In the genomic region with DNA sequence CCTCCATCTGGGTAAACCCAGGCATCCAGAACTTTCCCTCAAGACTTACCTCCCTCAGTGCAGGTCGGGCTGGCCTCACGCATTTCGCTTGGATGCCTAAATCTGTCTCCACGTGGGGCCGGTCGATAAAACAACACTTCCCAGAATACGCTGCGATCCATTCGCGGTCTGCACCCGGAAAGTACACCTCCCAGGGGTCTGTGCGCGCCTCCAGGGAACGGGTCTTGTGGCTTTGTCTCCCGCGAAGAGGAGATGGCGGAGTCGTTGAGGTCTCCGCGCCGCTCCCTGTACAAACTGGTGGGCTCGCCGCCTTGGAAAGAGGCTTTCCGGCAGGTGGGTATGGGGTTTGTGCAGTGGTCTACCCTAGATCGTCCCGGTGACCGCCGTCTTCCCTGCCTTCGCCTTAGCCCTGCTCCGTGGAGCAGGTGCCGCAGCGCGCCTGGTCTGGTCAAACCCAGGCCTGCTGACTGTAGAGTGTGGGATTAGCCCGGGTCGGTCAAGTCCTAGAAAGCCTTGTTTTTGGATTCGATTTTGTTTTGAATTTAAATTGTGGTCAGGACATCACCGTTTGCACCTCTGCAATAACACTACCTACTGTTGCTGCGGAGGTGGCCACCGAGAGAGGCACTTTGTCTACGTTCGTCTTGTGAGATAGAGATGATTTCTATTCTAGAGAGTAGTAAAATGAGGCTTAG, we compare ENCODE assay signal across 1 cellular context.
A peak's percentile ranks its signal among the peaks of the same experiment; 100 is the strongest.
TF ChIP-seq lines count a peak whose summit lies in the region.

A gene with protein sequence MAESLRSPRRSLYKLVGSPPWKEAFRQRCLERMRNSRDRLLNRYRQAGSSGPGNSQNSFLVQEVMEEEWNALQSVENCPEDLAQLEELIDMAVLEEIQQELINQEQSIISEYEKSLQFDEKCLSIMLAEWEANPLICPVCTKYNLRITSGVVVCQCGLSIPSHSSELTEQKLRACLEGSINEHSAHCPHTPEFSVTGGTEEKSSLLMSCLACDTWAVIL (plus strand): TSS at position 224 of the 695 bp plus-strand sequence. CDS start 29 bp downstream, at position 253.

TF ChIP-seq in K562, 482 proteins besides CTCF, POLR2A, EP300 and RAD21 (continued from another document and continues in another):
- TF ChIP-seq, protein P1, sequence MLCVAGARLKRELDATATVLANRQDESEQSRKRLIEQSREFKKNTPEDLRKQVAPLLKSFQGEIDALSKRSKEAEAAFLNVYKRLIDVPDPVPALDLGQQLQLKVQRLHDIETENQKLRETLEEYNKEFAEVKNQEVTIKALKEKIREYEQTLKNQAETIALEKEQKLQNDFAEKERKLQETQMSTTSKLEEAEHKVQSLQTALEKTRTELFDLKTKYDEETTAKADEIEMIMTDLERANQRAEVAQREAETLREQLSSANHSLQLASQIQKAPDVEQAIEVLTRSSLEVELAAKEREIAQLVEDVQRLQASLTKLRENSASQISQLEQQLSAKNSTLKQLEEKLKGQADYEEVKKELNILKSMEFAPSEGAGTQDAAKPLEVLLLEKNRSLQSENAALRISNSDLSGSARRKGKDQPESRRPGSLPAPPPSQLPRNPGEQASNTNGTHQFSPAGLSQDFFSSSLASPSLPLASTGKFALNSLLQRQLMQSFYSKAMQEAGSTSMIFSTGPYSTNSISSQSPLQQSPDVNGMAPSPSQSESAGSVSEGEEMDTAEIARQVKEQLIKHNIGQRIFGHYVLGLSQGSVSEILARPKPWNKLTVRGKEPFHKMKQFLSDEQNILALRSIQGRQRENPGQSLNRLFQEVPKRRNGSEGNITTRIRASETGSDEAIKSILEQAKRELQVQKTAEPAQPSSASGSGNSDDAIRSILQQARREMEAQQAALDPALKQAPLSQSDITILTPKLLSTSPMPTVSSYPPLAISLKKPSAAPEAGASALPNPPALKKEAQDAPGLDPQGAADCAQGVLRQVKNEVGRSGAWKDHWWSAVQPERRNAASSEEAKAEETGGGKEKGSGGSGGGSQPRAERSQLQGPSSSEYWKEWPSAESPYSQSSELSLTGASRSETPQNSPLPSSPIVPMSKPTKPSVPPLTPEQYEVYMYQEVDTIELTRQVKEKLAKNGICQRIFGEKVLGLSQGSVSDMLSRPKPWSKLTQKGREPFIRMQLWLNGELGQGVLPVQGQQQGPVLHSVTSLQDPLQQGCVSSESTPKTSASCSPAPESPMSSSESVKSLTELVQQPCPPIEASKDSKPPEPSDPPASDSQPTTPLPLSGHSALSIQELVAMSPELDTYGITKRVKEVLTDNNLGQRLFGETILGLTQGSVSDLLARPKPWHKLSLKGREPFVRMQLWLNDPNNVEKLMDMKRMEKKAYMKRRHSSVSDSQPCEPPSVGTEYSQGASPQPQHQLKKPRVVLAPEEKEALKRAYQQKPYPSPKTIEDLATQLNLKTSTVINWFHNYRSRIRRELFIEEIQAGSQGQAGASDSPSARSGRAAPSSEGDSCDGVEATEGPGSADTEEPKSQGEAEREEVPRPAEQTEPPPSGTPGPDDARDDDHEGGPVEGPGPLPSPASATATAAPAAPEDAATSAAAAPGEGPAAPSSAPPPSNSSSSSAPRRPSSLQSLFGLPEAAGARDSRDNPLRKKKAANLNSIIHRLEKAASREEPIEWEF (CRISPR knock-in tag; IDR thresholded peaks at IDR 0.05): no peak
- no peak for TF ChIP-seq KLF6 (CRISPR knock-in tag; IDR thresholded peaks at IDR 0.05; ENCODE audit: borderline replicate concordance)
- TF ChIP-seq ZC3H11A (IDR thresholded peaks at IDR 0.05; ENCODE audit: low read depth, low read length): no peak
- 0 out of 2 replicates have a peak, but pooled peaks have one; percentile 16 for TF ChIP-seq POLR2H (tag; IDR thresholded peaks at IDR 0.05; ENCODE audit: low read depth)
- no peak for TF ChIP-seq LARP7 (IDR thresholded peaks at IDR 0.05)
- no peak for TF ChIP-seq ZFP30 (CRISPR knock-in tag; IDR thresholded peaks at IDR 0.05; ENCODE audit: borderline replicate concordance)
- no peak for TF ChIP-seq KLF16 (IDR thresholded peaks at IDR 0.05)
- no peak for TF ChIP-seq ETV5 (CRISPR knock-in tag; IDR thresholded peaks at IDR 0.05; ENCODE audit: low read depth)
- TF ChIP-seq U2AF1 (optimal IDR thresholded peaks at IDR 0.05; ENCODE audit: low read depth, low read length): no peak
- TF ChIP-seq, protein P2, sequence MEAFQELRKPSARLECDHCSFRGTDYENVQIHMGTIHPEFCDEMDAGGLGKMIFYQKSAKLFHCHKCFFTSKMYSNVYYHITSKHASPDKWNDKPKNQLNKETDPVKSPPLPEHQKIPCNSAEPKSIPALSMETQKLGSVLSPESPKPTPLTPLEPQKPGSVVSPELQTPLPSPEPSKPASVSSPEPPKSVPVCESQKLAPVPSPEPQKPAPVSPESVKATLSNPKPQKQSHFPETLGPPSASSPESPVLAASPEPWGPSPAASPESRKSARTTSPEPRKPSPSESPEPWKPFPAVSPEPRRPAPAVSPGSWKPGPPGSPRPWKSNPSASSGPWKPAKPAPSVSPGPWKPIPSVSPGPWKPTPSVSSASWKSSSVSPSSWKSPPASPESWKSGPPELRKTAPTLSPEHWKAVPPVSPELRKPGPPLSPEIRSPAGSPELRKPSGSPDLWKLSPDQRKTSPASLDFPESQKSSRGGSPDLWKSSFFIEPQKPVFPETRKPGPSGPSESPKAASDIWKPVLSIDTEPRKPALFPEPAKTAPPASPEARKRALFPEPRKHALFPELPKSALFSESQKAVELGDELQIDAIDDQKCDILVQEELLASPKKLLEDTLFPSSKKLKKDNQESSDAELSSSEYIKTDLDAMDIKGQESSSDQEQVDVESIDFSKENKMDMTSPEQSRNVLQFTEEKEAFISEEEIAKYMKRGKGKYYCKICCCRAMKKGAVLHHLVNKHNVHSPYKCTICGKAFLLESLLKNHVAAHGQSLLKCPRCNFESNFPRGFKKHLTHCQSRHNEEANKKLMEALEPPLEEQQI (IDR thresholded peaks at IDR 0.05): no peak
- no peak for TF ChIP-seq ATF1 (CRISPR knock-in tag; IDR thresholded peaks at IDR 0.05)
- peak; percentile 70; the same call in 1 of the 2 replicates for TF ChIP-seq ATF1 (tag; IDR thresholded peaks at IDR 0.05)
- no peak for TF ChIP-seq ID3 (CRISPR knock-in tag; IDR thresholded peaks at IDR 0.05)
- TF ChIP-seq ID3 (tag; IDR thresholded peaks at IDR 0.05): no peak
- TF ChIP-seq, protein P3, sequence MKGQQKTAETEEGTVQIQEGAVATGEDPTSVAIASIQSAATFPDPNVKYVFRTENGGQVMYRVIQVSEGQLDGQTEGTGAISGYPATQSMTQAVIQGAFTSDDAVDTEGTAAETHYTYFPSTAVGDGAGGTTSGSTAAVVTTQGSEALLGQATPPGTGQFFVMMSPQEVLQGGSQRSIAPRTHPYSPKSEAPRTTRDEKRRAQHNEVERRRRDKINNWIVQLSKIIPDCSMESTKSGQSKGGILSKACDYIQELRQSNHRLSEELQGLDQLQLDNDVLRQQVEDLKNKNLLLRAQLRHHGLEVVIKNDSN (CRISPR knock-in tag; IDR thresholded peaks at IDR 0.05): peak; percentile 69
- TF ChIP-seq, protein P4, sequence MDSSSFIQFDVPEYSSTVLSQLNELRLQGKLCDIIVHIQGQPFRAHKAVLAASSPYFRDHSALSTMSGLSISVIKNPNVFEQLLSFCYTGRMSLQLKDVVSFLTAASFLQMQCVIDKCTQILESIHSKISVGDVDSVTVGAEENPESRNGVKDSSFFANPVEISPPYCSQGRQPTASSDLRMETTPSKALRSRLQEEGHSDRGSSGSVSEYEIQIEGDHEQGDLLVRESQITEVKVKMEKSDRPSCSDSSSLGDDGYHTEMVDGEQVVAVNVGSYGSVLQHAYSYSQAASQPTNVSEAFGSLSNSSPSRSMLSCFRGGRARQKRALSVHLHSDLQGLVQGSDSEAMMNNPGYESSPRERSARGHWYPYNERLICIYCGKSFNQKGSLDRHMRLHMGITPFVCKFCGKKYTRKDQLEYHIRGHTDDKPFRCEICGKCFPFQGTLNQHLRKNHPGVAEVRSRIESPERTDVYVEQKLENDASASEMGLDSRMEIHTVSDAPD (CRISPR knock-in tag; IDR thresholded peaks at IDR 0.05): no peak
- TF ChIP-seq GATAD2B (IDR thresholded peaks at IDR 0.05; ENCODE audit: borderline replicate concordance): no peak
- TF ChIP-seq POU5F1 (IDR thresholded peaks at IDR 0.05; ENCODE audit: borderline replicate concordance, low read depth, low read length, partially characterized antibody): no peak
- TF ChIP-seq, protein P5, sequence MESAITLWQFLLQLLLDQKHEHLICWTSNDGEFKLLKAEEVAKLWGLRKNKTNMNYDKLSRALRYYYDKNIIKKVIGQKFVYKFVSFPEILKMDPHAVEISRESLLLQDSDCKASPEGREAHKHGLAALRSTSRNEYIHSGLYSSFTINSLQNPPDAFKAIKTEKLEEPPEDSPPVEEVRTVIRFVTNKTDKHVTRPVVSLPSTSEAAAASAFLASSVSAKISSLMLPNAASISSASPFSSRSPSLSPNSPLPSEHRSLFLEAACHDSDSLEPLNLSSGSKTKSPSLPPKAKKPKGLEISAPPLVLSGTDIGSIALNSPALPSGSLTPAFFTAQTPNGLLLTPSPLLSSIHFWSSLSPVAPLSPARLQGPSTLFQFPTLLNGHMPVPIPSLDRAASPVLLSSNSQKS (CRISPR knock-in tag; IDR thresholded peaks at IDR 0.05): no peak
- no peak for TF ChIP-seq ZNF3 (CRISPR knock-in tag; IDR thresholded peaks at IDR 0.05)
- no peak for TF ChIP-seq ZEB2 (IDR thresholded peaks at IDR 0.05)
- TF ChIP-seq L3MBTL2 (IDR thresholded peaks at IDR 0.05): peak; percentile 63
- 0 out of 2 replicates have a peak, but pooled peaks have one; percentile 12 for TF ChIP-seq HINFP (tag; conservative IDR thresholded peaks at IDR 0.05; ENCODE audit: low read depth)
- no peak for TF ChIP-seq RBM22 (IDR thresholded peaks at IDR 0.05; ENCODE audit: low read depth, low read length, poor library complexity, severe bottlenecking)
- peak; percentile 59 for TF ChIP-seq MXD1 (CRISPR knock-in tag; IDR thresholded peaks at IDR 0.05; ENCODE audit: borderline replicate concordance, poor library complexity, severe bottlenecking)
- TF ChIP-seq SAFB2 (IDR thresholded peaks at IDR 0.05; ENCODE audit: borderline replicate concordance, low read depth, low read length, severe bottlenecking): no peak
- no peak for TF ChIP-seq ARHGAP35 (IDR thresholded peaks at IDR 0.05; ENCODE audit: partially characterized antibody)
- no peak for TF ChIP-seq ZNF655 (CRISPR knock-in tag; IDR thresholded peaks at IDR 0.05)
- TF ChIP-seq ZNF830 (CRISPR knock-in tag; IDR thresholded peaks at IDR 0.05): no peak
- TF ChIP-seq NELFE (IDR thresholded peaks at IDR 0.05; ENCODE audit: insufficient read depth, insufficient read length): no peak
- no peak for TF ChIP-seq HDAC6 (IDR thresholded peaks at IDR 0.05; ENCODE audit: low read depth, low read length)
- TF ChIP-seq MTA2 (IDR thresholded peaks at IDR 0.05; ENCODE audit: low read depth): no peak
- TF ChIP-seq GATAD2A (IDR thresholded peaks at IDR 0.05): no peak
- no peak for TF ChIP-seq IFI16 (CRISPR knock-in tag; IDR thresholded peaks at IDR 0.05)
- TF ChIP-seq SP1 (CRISPR knock-in tag; IDR thresholded peaks at IDR 0.05): peak; percentile 21; the same call in 1 of the 2 replicates
- no peak for TF ChIP-seq SETDB1 (IDR thresholded peaks at IDR 0.05; ENCODE audit: low read length)
- TF ChIP-seq ZNF41 (CRISPR knock-in tag; conservative IDR thresholded peaks at IDR 0.05): no peak
- no peak for TF ChIP-seq ZC3H8 (IDR thresholded peaks at IDR 0.05)
- no peak for TF ChIP-seq ZNF778 (CRISPR knock-in tag; IDR thresholded peaks at IDR 0.05)
- TF ChIP-seq CEBPG (CRISPR knock-in tag; IDR thresholded peaks at IDR 0.05): no peak
- TF ChIP-seq CEBPG (tag; conservative IDR thresholded peaks at IDR 0.05 in 1 of 2, IDR thresholded peaks at IDR 0.05 in 1 of 2): no peak
- TF ChIP-seq CC2D1A (IDR thresholded peaks at IDR 0.05): no peak
- TF ChIP-seq SIN3B (IDR thresholded peaks at IDR 0.05; ENCODE audit: low read depth): no peak
- peak; percentile 57; the same call in 1 of the 2 replicates for TF ChIP-seq GABPA (tag; conservative IDR thresholded peaks at IDR 0.05; ENCODE audit: low read depth)
- no peak for TF ChIP-seq CBX3 (IDR thresholded peaks at IDR 0.05; ENCODE audit: borderline replicate concordance in 1 of 2, low read length in 2 of 2)
- TF ChIP-seq, protein P6, sequence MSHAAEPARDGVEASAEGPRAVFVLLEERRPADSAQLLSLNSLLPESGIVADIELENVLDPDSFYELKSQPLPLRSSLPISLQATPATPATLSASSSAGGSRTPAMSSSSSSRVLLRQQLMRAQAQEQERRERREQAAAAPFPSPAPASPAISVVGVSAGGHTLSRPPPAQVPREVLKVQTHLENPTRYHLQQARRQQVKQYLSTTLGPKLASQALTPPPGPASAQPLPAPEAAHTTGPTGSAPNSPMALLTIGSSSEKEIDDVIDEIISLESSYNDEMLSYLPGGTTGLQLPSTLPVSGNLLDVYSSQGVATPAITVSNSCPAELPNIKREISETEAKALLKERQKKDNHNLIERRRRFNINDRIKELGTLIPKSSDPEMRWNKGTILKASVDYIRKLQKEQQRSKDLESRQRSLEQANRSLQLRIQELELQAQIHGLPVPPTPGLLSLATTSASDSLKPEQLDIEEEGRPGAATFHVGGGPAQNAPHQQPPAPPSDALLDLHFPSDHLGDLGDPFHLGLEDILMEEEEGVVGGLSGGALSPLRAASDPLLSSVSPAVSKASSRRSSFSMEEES (CRISPR knock-in tag; IDR thresholded peaks at IDR 0.05): no peak
- no peak for TF ChIP-seq ZKSCAN8 (CRISPR knock-in tag; IDR thresholded peaks at IDR 0.05)
- TF ChIP-seq TBL1XR1 (IDR thresholded peaks at IDR 0.05; ENCODE audit: low read length in 2 of 2): no peak
- no peak for TF ChIP-seq U2AF2 (optimal IDR thresholded peaks at IDR 0.05; ENCODE audit: low read depth, low read length)
